16 cellular contexts compared by ENCODE assay signal in the genomic region with DNA sequence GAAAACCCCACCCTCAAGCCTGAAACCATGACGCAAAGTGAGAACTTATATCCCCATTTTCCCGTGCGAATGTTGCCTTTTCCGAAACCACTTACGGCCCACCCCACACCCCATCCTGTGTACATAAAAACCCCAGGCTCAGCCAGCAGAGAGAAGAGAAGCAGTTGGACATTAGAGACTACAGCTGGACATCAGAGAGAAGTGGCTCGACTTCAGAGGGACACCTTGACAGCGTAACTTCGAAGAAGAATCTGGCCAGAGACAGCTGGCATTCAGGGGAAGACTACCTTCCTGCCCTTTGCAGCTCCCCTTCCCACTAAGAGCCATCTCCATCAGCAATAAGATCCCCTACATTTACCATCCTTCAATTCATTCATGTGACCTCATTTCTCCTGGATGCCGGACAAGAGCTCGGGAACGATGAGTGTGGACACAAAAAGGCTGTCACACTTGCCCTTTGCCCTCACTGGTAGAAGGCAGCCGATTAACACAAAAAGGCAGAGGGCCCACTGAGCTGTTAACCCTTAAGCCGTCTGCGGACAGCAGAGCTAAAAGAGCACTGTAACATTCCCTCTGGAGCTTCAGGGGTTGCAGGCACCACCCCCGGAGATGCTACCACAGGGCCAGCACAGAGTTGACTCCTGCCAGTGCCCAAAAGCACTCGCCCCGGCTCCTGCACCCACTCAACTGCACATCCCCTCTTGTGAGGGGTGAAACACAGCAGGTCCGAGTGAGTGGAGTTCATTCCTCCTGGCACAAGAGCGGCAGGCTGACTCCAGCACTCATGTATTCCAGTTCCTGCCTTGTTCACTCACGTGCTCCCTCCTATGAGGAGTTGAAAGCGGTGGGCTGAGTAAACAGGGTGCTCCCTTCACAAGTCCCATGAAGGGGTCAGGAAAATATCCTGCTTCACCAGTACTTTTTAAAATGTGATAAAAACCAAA. TPM values are rescaled to one million over a fixed set of nuclear protein-coding genes. Genes with fewer than 3 reads are reported as not detected.
DNase-seq lines count a peak whose midpoint lies in the region; ATAC-seq and TF ChIP-seq lines count a peak whose summit lies in the region.
"Had no signal": no experiment of that assay in that cellular context is flagged by ENCODE, and none has a peak within 500 bp of the region (broad histone marks: within the 10 kb centered on the region; RNA-seq: fewer than 3 reads in every experiment).

No MANE protein-coding gene starts in this region.

- no peaks in the 10 kb centered on the region for H3K4me1 ChIP-seq in endodermal cell (ENCODE audit: control insufficient read depth, insufficient read depth, low read length)
- H3K4me1 ChIP-seq in right lobe of liver, result peaks cover 0 to 10% (median 0%) of the 10 kb centered on the region in 4 donors
- peaks cover 0 to 4% (median 0%) of the 10 kb centered on the region in 6 donors for H3K4me1 ChIP-seq in spleen
- no peaks in the 10 kb centered on the region for H3K4me1 ChIP-seq in gastrocnemius medialis
- H3K4me1 ChIP-seq: Peyer's patch had no signal

- H3K36me3 ChIP-seq in endodermal cell (ENCODE audit: control insufficient read depth, insufficient read depth, low read length) (peaks cover 3% of the 10 kb centered on the region), right lobe of liver (no peaks in the 10 kb centered on the region), spleen (no peaks in the 10 kb centered on the region), gastrocnemius medialis (no peaks in the 10 kb centered on the region)
- H3K36me3 ChIP-seq: Peyer's patch had no signal

- peak overlapping the region; percentile 4 for H3K4me3 Mint-ChIP-seq in endodermal cell
- no peak overlapping the region for H3K4me3 Mint-ChIP-seq in T-helper 2 cell treated with Interferon-gamma antibody and Interleukin-4, amounts not matched to agents 5 μg/mL and 100 μg/mL, for 36 hours
- H3K4me3 Mint-ChIP-seq: CD4-positive, alpha-beta memory T cell had no signal

- H3K27me3 Mint-ChIP-seq in endodermal cell (ENCODE audit: insufficient read depth), result no peaks in the 10 kb centered on the region
- no peaks in the 10 kb centered on the region for H3K27me3 Mint-ChIP-seq in T-helper 2 cell treated with Interferon-gamma antibody and Interleukin-4, amounts not matched to agents 5 μg/mL and 100 μg/mL, for 36 hours (ENCODE audit: low read depth)
- H3K27me3 Mint-ChIP-seq: CD4-positive, alpha-beta memory T cell had no signal

- intact Hi-C loops in Right ventricle myocardium inferior (cut with DNase I), result no loop called here
- intact Hi-C loops in Right ventricle myocardium superior (cut with DNase I), result no loop called here
- intact Hi-C loops in right lobe of liver (cut with DNase I), result no loop called here
- intact Hi-C loops in spleen (cut with DNase I; ENCODE audit: low total_unique reads), result no loop called here
- intact Hi-C loops in gastrocnemius medialis (cut with DNase I; ENCODE audit: low total_unique reads), result loop anchor here (10.0 kb wide), 2 partner anchors 135 to 185 kb away; no protein-coding TSS in a partner anchor

- no peak overlapping the region for H3K9ac ChIP-seq in endodermal cell (ENCODE audit: extremely low read depth, low read length, poor library complexity, severe bottlenecking)
- H3K9ac ChIP-seq: KMS-11 had no signal

- no peak overlapping the region for H3K27ac ChIP-seq in endodermal cell (ENCODE audit: low read depth, low read length)
- H3K27ac ChIP-seq in right lobe of liver, result peak overlapping the region in 1 of 3 donors; percentile 35
- no peak overlapping the region for H3K27ac ChIP-seq in spleen
- no peak overlapping the region for H3K27ac ChIP-seq in gastrocnemius medialis
- H3K27ac ChIP-seq: KMS-11, Peyer's patch had no signal

- in situ Hi-C loops in gastrocnemius medialis (cut with MboI; ENCODE audit: low sequenced_read_pairs in 4 of 4), result no loop called here

- peaks cover 36% of the 10 kb centered on the region for H3K4me1 Mint-ChIP-seq in endodermal cell
- peaks cover 4% of the 10 kb centered on the region for H3K4me1 Mint-ChIP-seq in T-helper 2 cell treated with Interferon-gamma antibody and Interleukin-4, amounts not matched to agents 5 μg/mL and 100 μg/mL, for 36 hours (ENCODE audit: low read depth)

- WGBS in endodermal cell (ENCODE audit: insufficient coverage in 1 of 2, insufficient read length in 1 of 2), 2 experiments, result 68 to 90% methylated on average over 6 to 21 of the region's 21 CpGs
- 41% methylated on average over 14 of the region's 21 CpGs for WGBS in right lobe of liver (ENCODE audit: insufficient coverage, low coverage, low lambda C conversion rate, missing lambda C conversion rate)
- 82 to 92% (median 85%) methylated on average over 19 to 21 of the region's 21 CpGs for WGBS in spleen, 5 donors

- TF ChIP-seq POLR2A in right lobe of liver (IDR thresholded peaks at IDR 0.05) (no peak), spleen (IDR thresholded peaks at IDR 0.05) (no peak), gastrocnemius medialis (IDR thresholded peaks at IDR 0.05) (no peak)

- TF ChIP-seq CTCF in endodermal cell (conservative IDR thresholded peaks at IDR 0.05) (no peak), right lobe of liver (IDR thresholded peaks at IDR 0.05) (no peak), spleen (IDR thresholded peaks at IDR 0.05 in 8 of 11, conservative IDR thresholded peaks at IDR 0.05 in 3 of 11) (no peak), gastrocnemius medialis (IDR thresholded peaks at IDR 0.05 in 4 of 5, conservative IDR thresholded peaks at IDR 0.05 in 1 of 5) (no peak)

- H3K9me3 ChIP-seq in endodermal cell (ENCODE audit: control insufficient read depth, low read length) (no peaks in the 10 kb centered on the region), right lobe of liver (no peaks in the 10 kb centered on the region), spleen (no peaks in the 10 kb centered on the region), gastrocnemius medialis (no peaks in the 10 kb centered on the region)
- H3K9me3 ChIP-seq: Peyer's patch had no signal

- H3K27me3 ChIP-seq in endodermal cell (ENCODE audit: control insufficient read depth, insufficient read depth, low read length, poor library complexity, severe bottlenecking) (no peaks in the 10 kb centered on the region), right lobe of liver (no peaks in the 10 kb centered on the region), spleen (replicated peaks in 1 of 7) (no peaks in the 10 kb centered on the region), gastrocnemius medialis (no peaks in the 10 kb centered on the region)
- H3K27me3 ChIP-seq: Peyer's patch had no signal

- peak overlapping the region; percentile 74 for H3K27ac Mint-ChIP-seq in endodermal cell
- H3K27ac Mint-ChIP-seq in T-helper 2 cell treated with Interferon-gamma antibody and Interleukin-4, amounts not matched to agents 5 μg/mL and 100 μg/mL, for 36 hours, result no peak overlapping the region

- ATAC-seq in Right ventricle myocardium inferior (no peak), Right ventricle myocardium superior (ENCODE audit: poor library complexity) (no peak), right lobe of liver (peak; percentile 90 to 98 (median 98)), gastrocnemius medialis (no peak)

- DNase-seq in Right ventricle myocardium inferior (ENCODE audit: missing footprints), result peak; percentile 32
- no peak for DNase-seq in Right ventricle myocardium superior
- DNase-seq in endodermal cell, result peak; percentile 45
- peak; percentile 33 to 68 (median 53) for DNase-seq in right lobe of liver
- peak; percentile 52 for DNase-seq in spleen
- no peak for DNase-seq in DMS53 (lab: John Stamatoyannopoulos, UW)
- no peak for DNase-seq in T-helper 2 cell treated with Interferon-gamma antibody and Interleukin-4, amounts not matched to agents 5 μg/mL and 100 μg/mL, for 36 hours (ENCODE audit: low spot score)
- DNase-seq in gastrocnemius medialis, result no peak
- DNase-seq: 8988T, DND-41, NCI-H1092, NCI-H510A treated with DMSO at 0.1 percent for 48 hours, Peyer's patch, SHP77 had no signal

- H3K36me3 Mint-ChIP-seq in endodermal cell (ENCODE audit: low read depth), result peaks cover 32% of the 10 kb centered on the region
- H3K36me3 Mint-ChIP-seq in T-helper 2 cell treated with Interferon-gamma antibody and Interleukin-4, amounts not matched to agents 5 μg/mL and 100 μg/mL, for 36 hours (ENCODE audit: low read depth), result peaks cover 14% of the 10 kb centered on the region

- H3K4me3 ChIP-seq in endodermal cell (ENCODE audit: low read length) (no peak overlapping the region), right lobe of liver (peak overlapping the region in 1 of 3 donors; percentile 20), spleen (no peak overlapping the region), gastrocnemius medialis (no peak overlapping the region)
- H3K4me3 ChIP-seq: Peyer's patch had no signal

- H3K9me3 Mint-ChIP-seq in endodermal cell, result no peaks in the 10 kb centered on the region
- no peaks in the 10 kb centered on the region for H3K9me3 Mint-ChIP-seq in T-helper 2 cell treated with Interferon-gamma antibody and Interleukin-4, amounts not matched to agents 5 μg/mL and 100 μg/mL, for 36 hours
- H3K9me3 Mint-ChIP-seq: CD4-positive, alpha-beta memory T cell had no signal

RNA-seq across cellular contexts. Expression of a gene that starts 7.5 kb away (rescaled TPM):
- total RNA-seq in Right ventricle myocardium inferior, result 11.4 TPM
- 14.5 TPM for total RNA-seq in Right ventricle myocardium superior
- 10 to 100 TPM; 26.0 to 52.8 TPM for total RNA-seq in endodermal cell
- 13.2 TPM for polyA plus RNA-seq in endodermal cell (2013, experiment 1 of 2)
- polyA plus RNA-seq in endodermal cell (2013, experiment 2 of 2), result 16.1 TPM
- 10 to 100 TPM in 1 of 6 experiments, 1 to 10 TPM in 5; 8.1 to 13.6 (median 9.1) TPM for total RNA-seq in right lobe of liver
- total RNA-seq in spleen, result 10 to 100 TPM; 17.9 to 35.3 (median 26.1) TPM
- 1 to 10 TPM; 9.3 to 9.9 (median 9.8) TPM for polyA plus RNA-seq in spleen
- 10 to 100 TPM; 10.4 to 17.8 (median 13.8) TPM for total RNA-seq in gastrocnemius medialis

Comparison
In these comparisons a context has a peak if more than half of its experiments do, and no peak if none do; other contexts are left out.
1. DNase-seq: peak in Right ventricle myocardium inferior (single experiment), endodermal cell (single experiment), right lobe of liver (3 of 3) and spleen (single experiment); none in Right ventricle myocardium superior (single experiment), DMS53 (single experiment), T-helper 2 cell treated with Interferon-gamma antibody and Interleukin-4, amounts not matched to agents 5 μg/mL and 100 μg/mL, for 36 hours (single experiment) and gastrocnemius medialis (0 of 2).
2. ATAC-seq: peak in right lobe of liver (4 of 4); none in Right ventricle myocardium inferior (single experiment), Right ventricle myocardium superior (single experiment) and gastrocnemius medialis (0 of 2).